ENCODE assay signal across 21 cellular contexts in genomic region chr18:12742453-12742852, GRCh38. TPM values are rescaled to one million over a fixed set of nuclear protein-coding genes. Genes with fewer than 3 reads are reported as not detected.
DNase-seq lines count a peak whose midpoint lies in the region; ATAC-seq and TF ChIP-seq lines count a peak whose summit lies in the region.
"Had no signal": no experiment of that assay in that cellular context is flagged by ENCODE, and none has a peak within 500 bp of the region (broad histone marks: within the 10 kb centered on the region; RNA-seq: fewer than 3 reads in every experiment).

No MANE protein-coding gene starts in this region.

- no peaks in the 10 kb centered on the region for H3K9me1 ChIP-seq in IMR-90 (ENCODE audit: insufficient read depth, low read length)

- H3K4me2 ChIP-seq in IMR-90 (ENCODE audit: low read depth, low read length): no peak overlapping the region

- no peak overlapping the region for H3K56ac ChIP-seq in IMR-90 (ENCODE audit: extremely low read depth, insufficient read depth, low read length)

- H2AFZ ChIP-seq in IMR-90 (replicated peaks; ENCODE audit: low read length, poor library complexity): no peak overlapping the region

- H2BK15ac ChIP-seq in IMR-90 (ENCODE audit: low read depth, low read length): no peak overlapping the region

- H3K18ac ChIP-seq in IMR-90 (ENCODE audit: low read depth, low read length): no peak overlapping the region

- 0% methylated on average over 1 of the region's 5 CpGs; no CpG with 5 or more reads in 1 of the 2 experiments for WGBS in IMR-90 (ENCODE audit: extremely low coverage in 2 of 2, insufficient read length in 1 of 2), 2 experiments

- H3K9me3 ChIP-seq in IMR-90 (ENCODE audit: control insufficient read depth, insufficient read depth, low read length): no peaks in the 10 kb centered on the region
- H3K9me3 ChIP-seq: pancreas had no signal

- TF ChIP-seq CTCF in IMR-90 (conservative IDR thresholded peaks at IDR 0.05; ENCODE audit: low read depth, low read length): no peak
- no peak for TF ChIP-seq CTCF in brain microvascular endothelial cell (IDR thresholded peaks at IDR 0.05; ENCODE audit: low read depth, low read length, missing control alignments)
- TF ChIP-seq CTCF in foreskin keratinocyte (conservative IDR thresholded peaks at IDR 0.05): no peak

- no peaks in the 10 kb centered on the region for H3K36me3 ChIP-seq in IMR-90 (ENCODE audit: control insufficient read depth, insufficient read depth, low read length)
- H3K36me3 ChIP-seq in brain microvascular endothelial cell (replicated peaks): no peaks in the 10 kb centered on the region
- H3K36me3 ChIP-seq: pancreas had no signal

- no peak overlapping the region for H4K8ac ChIP-seq in IMR-90 (ENCODE audit: low read depth in 2 of 2, low read length in 2 of 2)

- H4K5ac ChIP-seq in IMR-90 (ENCODE audit: low read depth, low read length): no peak overlapping the region

- CTCF ChIA-PET in IMR-90 (lab: Yijun Ruan, JAX): interaction anchor here (0.5 to 1.1 kb wide), 4 partner anchors 12 to 192 kb away, joined by 3 read pairs; no protein-coding TSS in a partner anchor

- peak overlapping the region; percentile 52; the same call in 1 of the 2 replicates for H2BK20ac ChIP-seq in IMR-90 (ENCODE audit: low read depth, low read length)

- H3K4me3 ChIP-seq in IMR-90 (ENCODE audit: insufficient read depth, low read depth, low read length): no peak overlapping the region
- no peak overlapping the region for H3K4me3 ChIP-seq in brain microvascular endothelial cell (ENCODE audit: low read depth, low read length)
- H3K4me3 ChIP-seq: pancreas had no signal

- peak overlapping the region; percentile 73 for H2BK5ac ChIP-seq in IMR-90 (ENCODE audit: low read depth, low read length, poor library complexity, severe bottlenecking)

- H3K4me1 ChIP-seq in IMR-90 (ENCODE audit: control insufficient read depth, insufficient read depth, low read length) (peaks cover 3% of the 10 kb centered on the region; the same call in 1 of the 2 replicates), foreskin keratinocyte (peaks cover 28% of the 10 kb centered on the region)
- H3K4me1 ChIP-seq: pancreas had no signal

- TF ChIP-seq RAD21 in IMR-90 (IDR thresholded peaks at IDR 0.05; ENCODE audit: low read length): no peak

- H3K4ac ChIP-seq in IMR-90 (ENCODE audit: low read depth, low read length): no peak overlapping the region

- H3K23ac ChIP-seq in IMR-90 (ENCODE audit: low read depth, low read length): no peak overlapping the region

- H2BK120ac ChIP-seq in IMR-90 (ENCODE audit: low read depth, low read length): peak overlapping the region; percentile 21; the same call in 1 of the 2 replicates

- no peak overlapping the region for H2AK9ac ChIP-seq in IMR-90 (replicated peaks; ENCODE audit: low read depth, low read length, poor library complexity)

- no peak for TF ChIP-seq POLR2A in IMR-90 (IDR thresholded peaks at IDR 0.05; ENCODE audit: low read depth, low read length)

- ATAC-seq in IMR-90 (ENCODE audit: low read depth) (peak; percentile 76), foreskin keratinocyte (peak; percentile 78), HG02588 (IDR thresholded peaks at IDR 0.05; ENCODE audit: unreplicated experiment) (no peak), GM21360 (IDR thresholded peaks at IDR 0.05; ENCODE audit: unreplicated experiment) (no peak)
- ATAC-seq: activated CD8-positive, alpha-beta T cell treated with anti-CD3 and anti-CD28 coated beads, Interleukin-2, amount 10 ng/mL, durations not matched to agents 7 days and 5 days; activated T-helper 17 cell treated with anti-CD3 and anti-CD28 coated beads, Interleukin-2, amount 50 U/mL, for 72 hours; left ventricle myocardium superior; pancreas had no signal

- H3K79me1 ChIP-seq in IMR-90 (ENCODE audit: low read depth in 1 of 2, low read length in 2 of 2): no peaks in the 10 kb centered on the region

- no peaks in the 10 kb centered on the region for H4K20me1 ChIP-seq in IMR-90 (ENCODE audit: insufficient read depth, low read length)

- H4K91ac ChIP-seq in IMR-90 (ENCODE audit: insufficient read depth, low read depth, low read length): no peak overlapping the region

- no peak overlapping the region for H3K9ac ChIP-seq in IMR-90 (ENCODE audit: low read depth, low read length)

- in situ Hi-C loops in IMR-90 (cut with MboI; ENCODE audit: low sequenced_read_pairs) (loop anchor here (10.0 to 25.0 kb wide), 2 partner anchors 152 to 420 kb away; no protein-coding TSS in a partner anchor), brain microvascular endothelial cell (cut with HindIII; ENCODE audit: low pct_ligation_motif_present, low sequenced_read_pairs) (loop anchor here (5.0 kb wide), 1 partner anchor 150 kb away; no protein-coding TSS in a partner anchor)

- POLR2A ChIA-PET in IMR-90 (lab: Charles Lee; ENCODE audit: unreplicated experiment): no interaction called here

- H3K27ac ChIP-seq in IMR-90 (ENCODE audit: insufficient read depth, low read length) (no peak overlapping the region), brain microvascular endothelial cell (peak overlapping the region; percentile 32), foreskin keratinocyte (peak overlapping the region; percentile 40)
- H3K27ac ChIP-seq: pancreas, VCaP had no signal

- H3K27me3 ChIP-seq in IMR-90 (ENCODE audit: control insufficient read depth, insufficient read depth, low read length) (no peaks in the 10 kb centered on the region), brain microvascular endothelial cell (replicated peaks) (no peaks in the 10 kb centered on the region), foreskin keratinocyte (no peaks in the 10 kb centered on the region)
- H3K27me3 ChIP-seq: pancreas had no signal

- intact Hi-C loops in IMR-90 (cut with micrococcal nuclease): no loop called here

- no TSS peak for BruUV-seq in IMR-90 (replicated peaks; lab: Mats Ljungman, UMichigan)

- no peak overlapping the region for H3K14ac ChIP-seq in IMR-90 (replicated peaks; ENCODE audit: low read depth, low read length)

- DNase-seq in AG08396 (ENCODE audit: low spot score): peak; percentile 29
- peak; percentile 87 for DNase-seq in IMR-90
- peak; percentile 57 for DNase-seq in brain microvascular endothelial cell
- DNase-seq in foreskin keratinocyte: peak; percentile 88 to 94
- DNase-seq in activated CD4-positive, CD25-positive, alpha-beta regulatory T cell treated with anti-CD3 and anti-CD28 coated beads, Interleukin-2, amount 50 U/mL, for 72 hours: no peak
- no peak for DNase-seq in activated effector memory CD4-positive, alpha-beta T cell treated with Interleukin-2 at 50 U/mL for 16 hours
- DNase-seq: activated CD8-positive, alpha-beta T cell treated with anti-CD3 and anti-CD28 coated beads, Interleukin-2, amount 10 ng/mL, durations not matched to agents 7 days and 5 days; aorta; DMS79; foreskin melanocyte; left ventricle myocardium superior; NCI-H1930; NCI-H526 treated with DMSO at 0.1 percent for 48 hours; OCI-M1; pancreas; stimulated activated CD4-positive, alpha-beta T cell treated with anti-CD3 and anti-CD28 coated beads, Interleukin-12 subunit alpha, Interleukin-12 subunit beta, amount 100 ng/mL, for 4 hours; SW 1271 had no signal

- dilution Hi-C loops in IMR-90 (cut with HindIII; ENCODE audit: low sequenced_read_pairs, unreplicated experiment): no loop called here

- H2AK5ac ChIP-seq in IMR-90 (ENCODE audit: low read depth, low read length): no peak overlapping the region

TF ChIP-seq in IMR-90, 13 proteins besides CTCF, POLR2A, EP300 and RAD21 (continues in another document):
- no peak for TF ChIP-seq MAFK (IDR thresholded peaks at IDR 0.05; ENCODE audit: low read depth, low read length)
- no peak for TF ChIP-seq CHD1 (IDR thresholded peaks at IDR 0.05; ENCODE audit: low read depth, low read length)
- TF ChIP-seq CEBPB (IDR thresholded peaks at IDR 0.05; ENCODE audit: low read depth, low read length): peak; percentile 81
- TF ChIP-seq RFX5 (IDR thresholded peaks at IDR 0.05; ENCODE audit: low read depth, low read length): no peak
- TF ChIP-seq BHLHE40 (IDR thresholded peaks at IDR 0.05; ENCODE audit: low read depth, low read length): no peak
- no peak for TF ChIP-seq MAZ (IDR thresholded peaks at IDR 0.05; ENCODE audit: borderline replicate concordance, low read depth, low read length)
- no peak for TF ChIP-seq FOS (IDR thresholded peaks at IDR 0.05; ENCODE audit: low read depth, low read length)
- no peak for TF ChIP-seq USF2 (IDR thresholded peaks at IDR 0.05; ENCODE audit: low read depth, low read length)
- no peak for TF ChIP-seq MXI1 (IDR thresholded peaks at IDR 0.05; ENCODE audit: borderline replicate concordance, low read depth, low read length)
- no peak for TF ChIP-seq NFE2L2 (IDR thresholded peaks at IDR 0.05; ENCODE audit: low read depth, low read length)
- no peak for TF ChIP-seq ELK1 (IDR thresholded peaks at IDR 0.05; ENCODE audit: borderline replicate concordance, low read depth, low read length)
- TF ChIP-seq SMC3 (IDR thresholded peaks at IDR 0.05; ENCODE audit: low read depth, low read length): no peak

RNA-seq across cellular contexts. Expression of gene PSMG2, which starts 39.6 kb away (rescaled TPM):
- total RNA-seq in IMR-90 (2012; rRNA removed) (59.5 and 60.8 TPM in 2 replicates), foreskin keratinocyte (89.8 and 91.4 TPM in 2 replicates)
- polyA plus RNA-seq in IMR-90 (2012; rRNA removed) (30.4 and 34.4 TPM in 2 replicates), foreskin keratinocyte (73.8 and 84.1 TPM in 2 replicates)
- 16.0 and 17.5 TPM in 2 replicates for polyA plus RNA-seq in IMR-90 (2012; cell fraction: cytosol; rRNA removed)
- polyA plus RNA-seq in IMR-90 (2012; cell fraction: nucleus; rRNA removed; ENCODE audit: low replicate concordance): 5.7 and 26.1 TPM in 2 replicates

RNA-seq across cellular contexts. Expression of gene CEP76, which starts 39.9 kb away (rescaled TPM):
- total RNA-seq in IMR-90 (2012; rRNA removed): 8.1 and 8.3 TPM in 2 replicates
- polyA plus RNA-seq in IMR-90 (2012; rRNA removed): 4.8 and 5.1 TPM in 2 replicates
- polyA plus RNA-seq in IMR-90 (2012; cell fraction: cytosol; rRNA removed): 1.6 and 4.0 TPM in 2 replicates
- 2.7 and 5.1 TPM in 2 replicates for polyA plus RNA-seq in IMR-90 (2012; cell fraction: nucleus; rRNA removed; ENCODE audit: low replicate concordance)
- 7.9 and 9.0 TPM in 2 replicates for total RNA-seq in foreskin keratinocyte
- 4.2 and 4.9 TPM in 2 replicates for polyA plus RNA-seq in foreskin keratinocyte

Comparison
In these comparisons a context has a peak if more than half of its experiments do, and no peak if none do; other contexts are left out.
1. DNase-seq: peak in AG08396 (single experiment), IMR-90 (single experiment), brain microvascular endothelial cell (single experiment) and foreskin keratinocyte (2 of 2); none in activated CD4-positive, CD25-positive, alpha-beta regulatory T cell treated with anti-CD3 and anti-CD28 coated beads, Interleukin-2, amount 50 U/mL, for 72 hours (single experiment) and activated effector memory CD4-positive, alpha-beta T cell treated with Interleukin-2 at 50 U/mL for 16 hours (single experiment).
2. ATAC-seq: peak in IMR-90 (single experiment) and foreskin keratinocyte (single experiment); none in HG02588 (single experiment) and GM21360 (single experiment).